8 cellular contexts compared by ENCODE assay signal in genomic region chr1:150568567-150568966, GRCh38. TPM values are rescaled to one million over a fixed set of nuclear protein-coding genes. Genes with fewer than 3 reads are reported as not detected.
DNase-seq lines count a peak whose midpoint lies in the region; ATAC-seq lines count a peak whose summit lies in the region.
"Had no signal": no experiment of that assay in that cellular context is flagged by ENCODE, and none has a peak within 500 bp of the region (broad histone marks: within the 10 kb centered on the region; RNA-seq: fewer than 3 reads in every experiment).

No MANE protein-coding gene starts in this region.

- peak overlapping the region; percentile 89 for H3K27ac ChIP-seq in HUES6 (ENCODE audit: low read depth, low read length)
- peak overlapping the region; percentile 93 for H3K27ac ChIP-seq in stomach smooth muscle (ENCODE audit: low read length)

- H3K36me3 Mint-ChIP-seq in activated CD8-positive, alpha-beta T cell treated with anti-CD3 and anti-CD28 coated beads, Interleukin-2, amount 10 ng/mL, durations not matched to agents 7 days and 5 days (ENCODE audit: low read depth): peaks cover 44% of the 10 kb centered on the region
- peaks cover 8 to 19% (median 9%) of the 10 kb centered on the region in 3 donors for H3K36me3 Mint-ChIP-seq in immature natural killer cell

- H3K4me3 ChIP-seq in HUES6 (ENCODE audit: low read depth, low read length) (peak overlapping the region; percentile 43), stomach smooth muscle (ENCODE audit: low read length in 2 of 2) (peak overlapping the region; percentile 60 to 70)

- POLR2A ChIA-PET in activated CD8-positive, alpha-beta T cell treated with anti-CD3 and anti-CD28 coated beads, Interleukin-2, amount 10 ng/mL, durations not matched to agents 7 days and 5 days (lab: Charles Lee): interaction anchor here (0.6 to 19.3 kb wide), 6 partner anchors 5 to 681 kb away, joined by 3 to 1108 read pairs (median 94); partner anchors contain the start of genes ENSA and MCL1

- DNase-seq in activated CD8-positive, alpha-beta T cell treated with anti-CD3 and anti-CD28 coated beads, Interleukin-2, amount 10 ng/mL, durations not matched to agents 7 days and 5 days: no peak
- DNase-seq in immature natural killer cell (no peak), NCI-H1930 (lab: John Stamatoyannopoulos, UW) (no peak), NCI-H82 (lab: John Stamatoyannopoulos, UW) (no peak), NCI-H1417 treated with DMSO at 0.1 percent for 48 hours (lab: John Stamatoyannopoulos, UW) (no peak)

- H3K9me3 ChIP-seq in HUES6 (ENCODE audit: control insufficient read depth, insufficient read depth, low read depth, low read length) (no peaks in the 10 kb centered on the region), stomach smooth muscle (ENCODE audit: control insufficient read depth in 2 of 2, low read length in 2 of 2) (no peaks in the 10 kb centered on the region)

- H3K27me3 ChIP-seq in HUES6 (ENCODE audit: control insufficient read depth, insufficient read depth, low read length) (no peaks in the 10 kb centered on the region), stomach smooth muscle (ENCODE audit: control insufficient read depth in 1 of 2, insufficient read depth in 2 of 2, low read length in 2 of 2) (no peaks in the 10 kb centered on the region)

- peak overlapping the region; percentile 72 for H3K4me3 Mint-ChIP-seq in activated CD8-positive, alpha-beta T cell treated with anti-CD3 and anti-CD28 coated beads, Interleukin-2, amount 10 ng/mL, durations not matched to agents 7 days and 5 days
- peak overlapping the region; percentile 82 to 87 (median 84) for H3K4me3 Mint-ChIP-seq in immature natural killer cell

- CTCF ChIA-PET in activated CD8-positive, alpha-beta T cell treated with anti-CD3 and anti-CD28 coated beads, Interleukin-2, amount 10 ng/mL, durations not matched to agents 7 days and 5 days (lab: Charles Lee): interaction anchor here (1.0 to 14.3 kb wide), 8 partner anchors 8 to 313 kb away, joined by 3 to 412 read pairs (median 6); partner anchors contain the start of genes ENSA, GOLPH3L and MCL1

- peaks cover 21% of the 10 kb centered on the region for H3K36me3 ChIP-seq in HUES6 (ENCODE audit: control insufficient read depth, insufficient read depth, low read length)
- peaks cover 9 to 10% of the 10 kb centered on the region in 2 donors for H3K36me3 ChIP-seq in stomach smooth muscle (ENCODE audit: control insufficient read depth in 2 of 2, insufficient read depth in 2 of 2, low read length in 2 of 2)

- peaks cover 97% of the 10 kb centered on the region for H3K4me1 Mint-ChIP-seq in activated CD8-positive, alpha-beta T cell treated with anti-CD3 and anti-CD28 coated beads, Interleukin-2, amount 10 ng/mL, durations not matched to agents 7 days and 5 days (ENCODE audit: low read depth)
- H3K4me1 Mint-ChIP-seq in immature natural killer cell: peaks cover 90 to 91% of the 10 kb centered on the region in 2 donors

- peak overlapping the region; percentile 84 for H3K9ac ChIP-seq in HUES6 (ENCODE audit: low read length)
- H3K9ac ChIP-seq in stomach smooth muscle (ENCODE audit: low read length in 2 of 2): peak overlapping the region; percentile 67 to 68

- H3K27ac Mint-ChIP-seq in activated CD8-positive, alpha-beta T cell treated with anti-CD3 and anti-CD28 coated beads, Interleukin-2, amount 10 ng/mL, durations not matched to agents 7 days and 5 days: peak overlapping the region; percentile 95
- H3K27ac Mint-ChIP-seq in immature natural killer cell: peak overlapping the region; percentile 93 to 98 (median 98)

- no peaks in the 10 kb centered on the region for H3K9me3 Mint-ChIP-seq in activated CD8-positive, alpha-beta T cell treated with anti-CD3 and anti-CD28 coated beads, Interleukin-2, amount 10 ng/mL, durations not matched to agents 7 days and 5 days (ENCODE audit: insufficient read depth)
- no peaks in the 10 kb centered on the region for H3K9me3 Mint-ChIP-seq in immature natural killer cell

- ATAC-seq in activated CD8-positive, alpha-beta T cell treated with anti-CD3 and anti-CD28 coated beads, Interleukin-2, amount 10 ng/mL, durations not matched to agents 7 days and 5 days: peak; percentile 7

- H3K27me3 Mint-ChIP-seq in activated CD8-positive, alpha-beta T cell treated with anti-CD3 and anti-CD28 coated beads, Interleukin-2, amount 10 ng/mL, durations not matched to agents 7 days and 5 days (ENCODE audit: low read depth): no peaks in the 10 kb centered on the region
- H3K27me3 Mint-ChIP-seq in immature natural killer cell (ENCODE audit: low read depth in 3 of 3): peaks cover 8 to 35% (median 12%) of the 10 kb centered on the region in 3 donors

- H3K4me1 ChIP-seq in HUES6 (ENCODE audit: control insufficient read depth, insufficient read depth, low read length) (peaks cover 48% of the 10 kb centered on the region), stomach smooth muscle (ENCODE audit: control insufficient read depth, insufficient read depth, low read length) (peaks cover 72% of the 10 kb centered on the region)

RNA-seq across cellular contexts. Expression of gene MCL1, which starts 10.8 kb away (rescaled TPM):
- total RNA-seq in activated CD8-positive, alpha-beta T cell treated with anti-CD3 and anti-CD28 coated beads, Interleukin-2, amount 10 ng/mL, durations not matched to agents 7 days and 5 days: 100 to 1,000 TPM; 249 to 261 TPM
- 100 to 1,000 TPM in 1 of 3 donors, 10 to 100 TPM in 2; 44.2 to 113 (median 73.0) TPM for polyA plus RNA-seq in immature natural killer cell

RNA-seq across cellular contexts. Expression of gene ADAMTSL4, which starts 19.4 kb away (rescaled TPM):
- total RNA-seq in activated CD8-positive, alpha-beta T cell treated with anti-CD3 and anti-CD28 coated beads, Interleukin-2, amount 10 ng/mL, durations not matched to agents 7 days and 5 days: not detected
- not detected for polyA plus RNA-seq in immature natural killer cell

RNA-seq across cellular contexts. Expression of gene FALEC, which starts 53.0 kb away (rescaled TPM):
- not detected for total RNA-seq in activated CD8-positive, alpha-beta T cell treated with anti-CD3 and anti-CD28 coated beads, Interleukin-2, amount 10 ng/mL, durations not matched to agents 7 days and 5 days
- polyA plus RNA-seq in immature natural killer cell: not detected
- total RNA-seq: HT1080 had no signal
